In genomic region chr11:77400775-77401469, GRCh38 we compare ENCODE assay signal across 21 cellular contexts.
DNase-seq lines count a peak whose midpoint lies in the region; ATAC-seq and TF ChIP-seq lines count a peak whose summit lies in the region.
"Had no signal": no experiment of that assay in that cellular context is flagged by ENCODE, and none has a peak within 500 bp of the region (broad histone marks: within the 10 kb centered on the region; RNA-seq: fewer than 3 reads in every experiment).

No MANE protein-coding gene starts in this region.

- peaks cover 32% of the 10 kb centered on the region for H3K4me1 Mint-ChIP-seq in MCF 10A (ENCODE audit: insufficient read depth, unreplicated experiment)
- peaks cover 18% of the 10 kb centered on the region for H3K4me1 Mint-ChIP-seq in type B pancreatic cell (ENCODE audit: unreplicated experiment)
- peaks cover 32% of the 10 kb centered on the region for H3K4me1 Mint-ChIP-seq in CD8-positive, alpha-beta T cell (ENCODE audit: low read depth)

- no peaks in the 10 kb centered on the region for H3K9me3 ChIP-seq in breast epithelium
- no peaks in the 10 kb centered on the region for H3K9me3 ChIP-seq in OCI-LY3 (ENCODE audit: insufficient read depth, low read length)
- no peaks in the 10 kb centered on the region for H3K9me3 ChIP-seq in CD8-positive, alpha-beta T cell (ENCODE audit: low read length)
- H3K9me3 ChIP-seq: gastroesophageal sphincter, left ventricle myocardium inferior, tibial artery had no signal

- intact Hi-C loops in MCF 10A (cut with micrococcal nuclease) (no loop called here), breast epithelium (cut with DNase I; ENCODE audit: low total_unique reads) (no loop called here), left colon (cut with DNase I, micrococcal nuclease) (no loop called here)
- intact Hi-C loops in CD8-positive, alpha-beta T cell (cut with DNase I, micrococcal nuclease): no loop called here

- TF ChIP-seq CTCF in MCF 10A (IDR thresholded peaks at IDR 0.05; ENCODE audit: unreplicated experiment) (no peak), breast epithelium (IDR thresholded peaks at IDR 0.05) (no peak), OCI-LY3 (IDR thresholded peaks at IDR 0.05; ENCODE audit: low read depth, low read length) (peak; percentile 30), type B pancreatic cell (conservative IDR thresholded peaks at IDR 0.05) (no peak)
- TF ChIP-seq CTCF in CD8-positive, alpha-beta T cell (IDR thresholded peaks at IDR 0.05): no peak

- H3K4me2 ChIP-seq in OCI-LY3 (ENCODE audit: low read length): peak overlapping the region; percentile 37
- H3K4me2 ChIP-seq: KMS-11 had no signal

- H3K27ac Mint-ChIP-seq in MCF 10A (ENCODE audit: low read depth, unreplicated experiment) (peak overlapping the region; percentile 37), type B pancreatic cell (peak overlapping the region; percentile 11)
- no peak overlapping the region for H3K27ac Mint-ChIP-seq in CD8-positive, alpha-beta T cell
- H3K27ac Mint-ChIP-seq: activated CD4-positive, alpha-beta T cell treated with anti-CD3 and anti-CD28 coated beads, Interleukin-2, amount 10 ng/mL, durations not matched to agents 24 days and 14 days; CD8-positive, alpha-beta memory T cell had no signal

- H3K4me1 ChIP-seq in breast epithelium (no peaks in the 10 kb centered on the region), OCI-LY3 (ENCODE audit: low read length) (peaks cover 23% of the 10 kb centered on the region)
- peaks cover 14% of the 10 kb centered on the region for H3K4me1 ChIP-seq in CD8-positive, alpha-beta T cell (ENCODE audit: insufficient read depth, low read length)
- H3K4me1 ChIP-seq: left ventricle myocardium inferior, tibial artery had no signal

- H3K27ac ChIP-seq in breast epithelium (no peak overlapping the region), OCI-LY3 (ENCODE audit: low read length) (peak overlapping the region; percentile 30)
- no peak overlapping the region for H3K27ac ChIP-seq in CD8-positive, alpha-beta T cell (ENCODE audit: low read depth, low read length)
- H3K27ac ChIP-seq: gastroesophageal sphincter, KMS-11, left ventricle myocardium inferior, tibial artery had no signal

- no peaks in the 10 kb centered on the region for H3K27me3 ChIP-seq in breast epithelium
- H3K27me3 ChIP-seq in OCI-LY3 (ENCODE audit: low read depth, low read length): no peaks in the 10 kb centered on the region
- no peaks in the 10 kb centered on the region for H3K27me3 ChIP-seq in CD8-positive, alpha-beta T cell (ENCODE audit: insufficient read depth, low read length)
- H3K27me3 ChIP-seq: gastroesophageal sphincter, tibial artery had no signal

- no peaks in the 10 kb centered on the region for H3K27me3 Mint-ChIP-seq in MCF 10A (ENCODE audit: insufficient read depth, unreplicated experiment)
- no peaks in the 10 kb centered on the region for H3K27me3 Mint-ChIP-seq in type B pancreatic cell
- no peaks in the 10 kb centered on the region for H3K27me3 Mint-ChIP-seq in CD8-positive, alpha-beta T cell (ENCODE audit: low read depth)
- H3K27me3 Mint-ChIP-seq: activated CD4-positive, alpha-beta T cell treated with anti-CD3 and anti-CD28 coated beads, Interleukin-2, amount 10 ng/mL, durations not matched to agents 24 days and 14 days; CD8-positive, alpha-beta memory T cell had no signal

- DNase-seq in MCF 10A (ENCODE audit: unreplicated experiment) (no peak), breast epithelium (ENCODE audit: low spot score in 2 of 2) (no peak), left colon (no peak), type B pancreatic cell (ENCODE audit: extremely low spot score, unreplicated experiment) (no peak), medulla oblongata (ENCODE audit: extremely low spot score) (no peak), germinal center (ENCODE audit: low spot score) (no peak)
- DNase-seq in CD8-positive, alpha-beta T cell: no peak
- DNase-seq: activated CD4-positive, alpha-beta T cell treated with anti-CD3 and anti-CD28 coated beads, Interleukin-2, amount 10 ng/mL, durations not matched to agents 24 days and 14 days; activated CD8-positive, alpha-beta memory T cell treated with anti-CD3 and anti-CD28 coated beads, Interleukin-2, amount 50 U/mL, for 4 hours; activated effector memory CD4-positive, alpha-beta T cell treated with anti-CD3 and anti-CD28 coated beads, Interleukin-2, amount 50 U/mL, for 16 hours; CD8-positive, alpha-beta memory T cell; erythroblast; left ventricle myocardium inferior; occipital lobe; right cardiac atrium; stimulated activated naive CD4-positive, alpha-beta T cell; SW 1271; tibial artery had no signal

- H3K9ac ChIP-seq in OCI-LY3 (ENCODE audit: low read length): no peak overlapping the region
- H3K9ac ChIP-seq: KMS-11 had no signal

- H3K9me3 Mint-ChIP-seq in MCF 10A (ENCODE audit: unreplicated experiment) (no peaks in the 10 kb centered on the region), type B pancreatic cell (no peaks in the 10 kb centered on the region)
- no peaks in the 10 kb centered on the region for H3K9me3 Mint-ChIP-seq in CD8-positive, alpha-beta T cell
- H3K9me3 Mint-ChIP-seq: CD8-positive, alpha-beta memory T cell had no signal

- H3K4me3 Mint-ChIP-seq in MCF 10A (ENCODE audit: unreplicated experiment): no peak overlapping the region
- no peak overlapping the region for H3K4me3 Mint-ChIP-seq in type B pancreatic cell
- no peak overlapping the region for H3K4me3 Mint-ChIP-seq in CD8-positive, alpha-beta T cell
- H3K4me3 Mint-ChIP-seq: activated CD4-positive, alpha-beta T cell treated with anti-CD3 and anti-CD28 coated beads, Interleukin-2, amount 10 ng/mL, durations not matched to agents 24 days and 14 days; CD8-positive, alpha-beta memory T cell had no signal

- POLR2A ChIA-PET in MCF 10A (lab: Yijun Ruan, JAX): interaction anchor here (0.6 to 3.6 kb wide), 4 partner anchors 10 to 34 kb away, joined by 3 to 24 read pairs (median 6); no protein-coding TSS in a partner anchor
- POLR2A ChIA-PET in CD8-positive, alpha-beta T cell (lab: Charles Lee): interaction anchor here (1.5 kb wide), 1 partner anchor 11 kb away, joined by 6 read pairs; no protein-coding TSS in a partner anchor

- no peak overlapping the region for H2AFZ ChIP-seq in OCI-LY3 (ENCODE audit: low read depth, low read length)

- TF ChIP-seq POLR2A in breast epithelium (IDR thresholded peaks at IDR 0.05): no peak

- ATAC-seq in left colon: peak; percentile 22
- ATAC-seq in CD8-positive, alpha-beta T cell: no peak
- ATAC-seq: gastroesophageal sphincter had no signal

- CTCF ChIA-PET in MCF 10A (lab: Yijun Ruan, JAX): interaction anchor here (0.7 to 1.5 kb wide), 3 partner anchors 11 to 148 kb away, joined by 3 read pairs; no protein-coding TSS in a partner anchor
- CTCF ChIA-PET in CD8-positive, alpha-beta T cell (lab: Charles Lee): no interaction called here

- H3K4me3 ChIP-seq in breast epithelium: no peak overlapping the region
- no peak overlapping the region for H3K4me3 ChIP-seq in OCI-LY3 (ENCODE audit: low read length)
- no peak overlapping the region for H3K4me3 ChIP-seq in CD8-positive, alpha-beta T cell (ENCODE audit: low read depth, low read length)
- H3K4me3 ChIP-seq: gastroesophageal sphincter, left ventricle myocardium inferior, tibial artery had no signal

- BruUV-seq in MCF 10A (replicated peaks; lab: Mats Ljungman, UMichigan): no TSS peak

- H4K20me1 ChIP-seq in OCI-LY3 (ENCODE audit: insufficient read depth, low read length): peaks cover 45% of the 10 kb centered on the region

- peaks cover 82% of the 10 kb centered on the region for H3K79me2 ChIP-seq in OCI-LY3 (ENCODE audit: low read length)

- no peaks in the 10 kb centered on the region for H3K36me3 ChIP-seq in breast epithelium
- H3K36me3 ChIP-seq in OCI-LY3 (replicated peaks; ENCODE audit: low read depth, low read length): peaks cover 3% of the 10 kb centered on the region
- H3K36me3 ChIP-seq in CD8-positive, alpha-beta T cell (ENCODE audit: insufficient read depth, low read length): no peaks in the 10 kb centered on the region
- H3K36me3 ChIP-seq: gastroesophageal sphincter, left ventricle myocardium inferior, tibial artery had no signal

- H3K36me3 Mint-ChIP-seq in MCF 10A (ENCODE audit: insufficient read depth, unreplicated experiment): no peaks in the 10 kb centered on the region
- H3K36me3 Mint-ChIP-seq in type B pancreatic cell: peaks cover 9% of the 10 kb centered on the region
- H3K36me3 Mint-ChIP-seq in CD8-positive, alpha-beta T cell: peaks cover 3% of the 10 kb centered on the region
